1 cellular context compared by ENCODE assay signal in the genomic region with DNA sequence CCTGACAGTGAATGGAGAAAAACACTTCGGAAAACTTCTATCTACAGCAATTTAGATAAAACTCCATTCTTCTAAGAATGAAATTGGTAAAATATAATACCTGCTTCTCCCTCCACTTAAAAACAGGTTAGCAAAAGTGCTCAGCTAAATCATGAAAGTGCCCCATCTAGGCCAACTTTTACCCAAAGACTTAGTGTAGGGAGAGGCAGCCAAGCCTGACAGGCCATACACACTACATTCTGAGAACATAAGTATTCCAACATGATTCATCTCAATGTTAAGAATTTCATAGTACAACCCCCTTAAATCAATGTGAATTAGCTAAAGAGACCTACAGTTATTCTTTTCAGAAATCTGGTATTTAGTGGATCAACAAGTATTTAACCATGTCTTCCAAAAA.
TF ChIP-seq lines count a peak whose summit lies in the region.

No MANE protein-coding gene starts in this region.

TF ChIP-seq in HEK293, 187 proteins besides CTCF, POLR2A, EP300 and RAD21:
- TF ChIP-seq, protein P1, sequence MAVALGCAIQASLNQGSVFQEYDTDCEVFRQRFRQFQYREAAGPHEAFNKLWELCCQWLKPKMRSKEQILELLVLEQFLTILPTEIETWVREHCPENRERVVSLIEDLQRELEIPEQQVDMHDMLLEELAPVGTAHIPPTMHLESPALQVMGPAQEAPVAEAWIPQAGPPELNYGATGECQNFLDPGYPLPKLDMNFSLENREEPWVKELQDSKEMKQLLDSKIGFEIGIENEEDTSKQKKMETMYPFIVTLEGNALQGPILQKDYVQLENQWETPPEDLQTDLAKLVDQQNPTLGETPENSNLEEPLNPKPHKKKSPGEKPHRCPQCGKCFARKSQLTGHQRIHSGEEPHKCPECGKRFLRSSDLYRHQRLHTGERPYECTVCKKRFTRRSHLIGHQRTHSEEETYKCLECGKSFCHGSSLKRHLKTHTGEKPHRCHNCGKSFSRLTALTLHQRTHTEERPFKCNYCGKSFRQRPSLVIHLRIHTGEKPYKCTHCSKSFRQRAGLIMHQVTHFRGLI (tag by site-specific recombination; IDR thresholded peaks at IDR 0.05): no peak
- TF ChIP-seq MEIS1 (CRISPR knock-in tag; IDR thresholded peaks at IDR 0.05; ENCODE audit: borderline replicate concordance) (no peak), ZNF561 (tag by site-specific recombination; IDR thresholded peaks at IDR 0.05; ENCODE audit: borderline replicate concordance) (no peak), ZNF571 (tag by site-specific recombination; IDR thresholded peaks at IDR 0.05) (no peak), SCRT2 (tag by site-specific recombination; IDR thresholded peaks at IDR 0.05) (peak; percentile 49; the same call in 1 of the 2 replicates), ZNF701 (tag by site-specific recombination; IDR thresholded peaks at IDR 0.05) (no peak), GFI1B (tag by site-specific recombination; IDR thresholded peaks at IDR 0.05) (no peak), ZSCAN30 (tag by site-specific recombination; IDR thresholded peaks at IDR 0.05) (no peak), ZNF211 (tag by site-specific recombination; IDR thresholded peaks at IDR 0.05; ENCODE audit: low read depth) (no peak), ZNF768 (tag by site-specific recombination; IDR thresholded peaks at IDR 0.05) (no peak), ZNF426 (tag by site-specific recombination; IDR thresholded peaks at IDR 0.05) (no peak), ZIC2 (tag by site-specific recombination; IDR thresholded peaks at IDR 0.05) (no peak), ZNF670 (tag by site-specific recombination; IDR thresholded peaks at IDR 0.05; ENCODE audit: low read depth) (no peak)
- TF ChIP-seq, protein P2, sequence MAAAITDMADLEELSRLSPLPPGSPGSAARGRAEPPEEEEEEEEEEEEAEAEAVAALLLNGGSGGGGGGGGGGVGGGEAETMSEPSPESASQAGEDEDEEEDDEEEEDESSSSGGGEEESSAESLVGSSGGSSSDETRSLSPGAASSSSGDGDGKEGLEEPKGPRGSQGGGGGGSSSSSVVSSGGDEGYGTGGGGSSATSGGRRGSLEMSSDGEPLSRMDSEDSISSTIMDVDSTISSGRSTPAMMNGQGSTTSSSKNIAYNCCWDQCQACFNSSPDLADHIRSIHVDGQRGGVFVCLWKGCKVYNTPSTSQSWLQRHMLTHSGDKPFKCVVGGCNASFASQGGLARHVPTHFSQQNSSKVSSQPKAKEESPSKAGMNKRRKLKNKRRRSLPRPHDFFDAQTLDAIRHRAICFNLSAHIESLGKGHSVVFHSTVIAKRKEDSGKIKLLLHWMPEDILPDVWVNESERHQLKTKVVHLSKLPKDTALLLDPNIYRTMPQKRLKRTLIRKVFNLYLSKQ (tag by site-specific recombination; IDR thresholded peaks at IDR 0.05; ENCODE audit: borderline replicate concordance): no peak
- TF ChIP-seq, protein P3, sequence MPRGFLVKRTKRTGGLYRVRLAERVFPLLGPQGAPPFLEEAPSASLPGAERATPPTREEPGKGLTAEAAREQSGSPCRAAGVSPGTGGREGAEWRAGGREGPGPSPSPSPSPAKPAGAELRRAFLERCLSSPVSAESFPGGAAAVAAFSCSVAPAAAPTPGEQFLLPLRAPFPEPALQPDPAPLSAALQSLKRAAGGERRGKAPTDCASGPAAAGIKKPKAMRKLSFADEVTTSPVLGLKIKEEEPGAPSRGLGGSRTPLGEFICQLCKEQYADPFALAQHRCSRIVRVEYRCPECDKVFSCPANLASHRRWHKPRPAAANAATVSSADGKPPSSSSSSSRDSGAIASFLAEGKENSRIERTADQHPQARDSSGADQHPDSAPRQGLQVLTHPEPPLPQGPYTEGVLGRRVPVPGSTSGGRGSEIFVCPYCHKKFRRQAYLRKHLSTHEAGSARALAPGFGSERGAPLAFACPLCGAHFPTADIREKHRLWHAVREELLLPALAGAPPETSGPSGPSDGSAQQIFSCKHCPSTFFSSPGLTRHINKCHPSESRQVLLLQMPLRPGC (tag by site-specific recombination; IDR thresholded peaks at IDR 0.05): no peak
- TF ChIP-seq, protein P4, sequence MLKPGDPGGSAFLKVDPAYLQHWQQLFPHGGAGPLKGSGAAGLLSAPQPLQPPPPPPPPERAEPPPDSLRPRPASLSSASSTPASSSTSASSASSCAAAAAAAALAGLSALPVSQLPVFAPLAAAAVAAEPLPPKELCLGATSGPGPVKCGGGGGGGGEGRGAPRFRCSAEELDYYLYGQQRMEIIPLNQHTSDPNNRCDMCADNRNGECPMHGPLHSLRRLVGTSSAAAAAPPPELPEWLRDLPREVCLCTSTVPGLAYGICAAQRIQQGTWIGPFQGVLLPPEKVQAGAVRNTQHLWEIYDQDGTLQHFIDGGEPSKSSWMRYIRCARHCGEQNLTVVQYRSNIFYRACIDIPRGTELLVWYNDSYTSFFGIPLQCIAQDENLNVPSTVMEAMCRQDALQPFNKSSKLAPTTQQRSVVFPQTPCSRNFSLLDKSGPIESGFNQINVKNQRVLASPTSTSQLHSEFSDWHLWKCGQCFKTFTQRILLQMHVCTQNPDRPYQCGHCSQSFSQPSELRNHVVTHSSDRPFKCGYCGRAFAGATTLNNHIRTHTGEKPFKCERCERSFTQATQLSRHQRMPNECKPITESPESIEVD (tag by site-specific recombination; IDR thresholded peaks at IDR 0.05): peak; percentile 47; the same call in 1 of the 2 replicates
